30 cellular contexts compared by ENCODE assay signal in the genomic region with DNA sequence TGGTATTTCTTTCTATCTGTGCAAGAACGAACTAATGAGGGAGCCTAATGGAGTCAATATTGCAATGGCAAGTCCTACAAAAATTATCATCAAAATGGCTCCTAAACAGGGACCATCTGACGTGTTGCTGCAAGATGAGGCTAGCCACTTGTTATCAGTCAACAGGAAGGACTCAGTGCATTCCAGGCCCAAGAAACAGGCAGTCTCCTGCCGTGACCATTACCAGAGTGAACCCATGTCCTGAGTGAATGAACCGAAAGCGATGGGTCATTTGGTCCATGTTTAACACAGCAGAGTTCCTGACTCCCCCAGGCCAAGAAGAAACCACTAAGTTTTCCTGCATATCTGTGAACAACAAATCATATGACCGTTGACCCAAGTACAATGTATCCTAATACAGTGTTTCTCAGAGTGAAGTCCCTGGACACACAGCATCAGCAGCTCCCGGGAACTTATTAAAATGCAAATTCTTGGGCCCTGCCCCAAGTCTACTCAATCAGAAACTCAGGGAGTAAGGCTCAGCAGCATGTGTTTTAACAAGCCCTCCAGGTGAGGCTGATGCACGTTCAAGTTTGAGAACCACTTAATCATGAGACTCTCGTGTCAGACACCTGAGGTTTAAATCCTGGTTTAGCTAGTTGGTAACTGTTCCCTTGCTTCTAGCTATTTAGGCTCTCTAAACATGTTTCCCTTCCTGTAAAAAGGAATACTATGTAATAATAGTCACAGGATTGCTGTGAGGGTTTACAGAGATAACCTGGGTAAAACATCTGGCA.
"Had no signal": no experiment of that assay in that cellular context is flagged by ENCODE, and none has a peak within 500 bp of the region (broad histone marks: within the 10 kb centered on the region; RNA-seq: fewer than 3 reads in every experiment).

No MANE protein-coding gene starts in this region.

- H3K36me3 ChIP-seq: colonic mucosa, lower lobe of right lung, neutrophil, ovary, upper lobe of right lung had no signal

- H3K4me1 ChIP-seq: colonic mucosa had no signal

- H3K36me3 Mint-ChIP-seq: activated CD8-positive, alpha-beta memory T cell treated with anti-CD3 and anti-CD28 coated beads, Interleukin-2, amount 10 ng/mL, durations not matched to agents 7 days and 5 days; brain; mesothelial cell of epicardium; naive thymus-derived CD8-positive, alpha-beta T cell had no signal

- H3K4me3 Mint-ChIP-seq: activated CD4-positive, alpha-beta T cell treated with anti-CD3 and anti-CD28 coated beads, Interleukin-2, amount 10 ng/mL, durations not matched to agents 7 days and 5 days; activated CD8-positive, alpha-beta memory T cell treated with anti-CD3 and anti-CD28 coated beads, Interleukin-2, amount 10 ng/mL, durations not matched to agents 7 days and 5 days; activated CD8-positive, alpha-beta T cell treated with anti-CD3 and anti-CD28 coated beads for 36 hours; activated naive CD8-positive, alpha-beta T cell treated with anti-CD3 and anti-CD28 coated beads, Interleukin-2, amount 50 U/mL, for 24 hours; brain; central memory CD8-positive, alpha-beta T cell; effector memory CD8-positive, alpha-beta T cell; mesothelial cell of epicardium; naive thymus-derived CD8-positive, alpha-beta T cell had no signal

- H3K4me3 ChIP-seq: colonic mucosa, dorsolateral prefrontal cortex, lower lobe of right lung, ovary, psoas muscle, upper lobe of right lung had no signal

- H3K27me3 ChIP-seq: colonic mucosa, ovary, upper lobe of right lung had no signal

- H3K9me3 ChIP-seq: colonic mucosa, lower lobe of right lung, neutrophil, ovary, psoas muscle, upper lobe of right lung had no signal

- DNase-seq: activated CD4-positive, alpha-beta T cell treated with anti-CD3 and anti-CD28 coated beads, Interleukin-2, amount 10 ng/mL, durations not matched to agents 7 days and 5 days; activated CD4-positive, CD25-positive, alpha-beta regulatory T cell treated with anti-CD3 and anti-CD28 coated beads, Interleukin-2, amount 50 U/mL, for 72 hours; activated CD8-positive, alpha-beta memory T cell treated with anti-CD3 and anti-CD28 coated beads, Interleukin-2, amount 10 ng/mL, durations not matched to agents 7 days and 5 days; activated CD8-positive, alpha-beta T cell treated with anti-CD3 and anti-CD28 coated beads for 36 hours; activated gamma-delta T cell; activated naive CD4-positive, alpha-beta T cell treated with anti-CD3 and anti-CD28 coated beads, Interleukin-2, amount 50 U/mL, for 16 hours; activated naive CD8-positive, alpha-beta T cell treated with anti-CD3 and anti-CD28 coated beads, Interleukin-2, amount 50 U/mL, for 24 hours; activated T-cell treated with anti-CD3 and anti-CD28 coated beads for 4 hours; colonic mucosa; dorsolateral prefrontal cortex; effector memory CD8-positive, alpha-beta T cell; glutamatergic neuron; hippocampal formation; left colon; lower lobe of right lung; naive thymus-derived CD8-positive, alpha-beta T cell; ovary; psoas muscle; right cardiac atrium; stimulated activated CD4-positive, alpha-beta T cell treated with anti-CD3 and anti-CD28 coated beads, Interleukin-12 subunit alpha, Interleukin-12 subunit beta, amount 100 ng/mL, for 4 hours; stimulated activated CD4-positive, alpha-beta T cell treated with anti-CD3 and anti-CD28 coated beads, Interleukin-4, amount 100 ng/mL, for 4 hours; stimulated activated naive CD8-positive, alpha-beta T cell treated with anti-CD3 and anti-CD28 coated beads, Interleukin-15, Interleukin-2, amounts not matched to agents 100 U/mL and 50 U/mL, for 24 hours; upper lobe of right lung had no signal

- ATAC-seq: activated CD8-positive, alpha-beta memory T cell treated with anti-CD3 and anti-CD28 coated beads, Interleukin-2, amount 10 ng/mL, durations not matched to agents 7 days and 5 days; activated CD8-positive, alpha-beta T cell treated with anti-CD3 and anti-CD28 coated beads for 36 hours; activated naive CD8-positive, alpha-beta T cell treated with anti-CD3 and anti-CD28 coated beads, Interleukin-2, amount 50 U/mL, for 24 hours; effector memory CD8-positive, alpha-beta T cell; left colon; naive thymus-derived CD8-positive, alpha-beta T cell; psoas muscle; right cardiac atrium; SK-N-SH treated with all-trans-retinoic acid at 6 μM for 48 hours; stimulated activated naive CD8-positive, alpha-beta T cell treated with anti-CD3 and anti-CD28 coated beads, Interleukin-15, Interleukin-2, amounts not matched to agents 100 U/mL and 50 U/mL, for 24 hours had no signal

- H3K27me3 Mint-ChIP-seq: activated CD4-positive, alpha-beta T cell treated with anti-CD3 and anti-CD28 coated beads, Interleukin-2, amount 10 ng/mL, durations not matched to agents 7 days and 5 days had no signal

- FAIRE-seq: frontal cortex had no signal

- H3K27ac ChIP-seq: colonic mucosa, dorsolateral prefrontal cortex, lower lobe of right lung, neutrophil, ovary, psoas muscle, upper lobe of right lung, VCaP had no signal

- H3K9me3 Mint-ChIP-seq: activated CD8-positive, alpha-beta T cell treated with anti-CD3 and anti-CD28 coated beads for 36 hours; effector memory CD8-positive, alpha-beta T cell had no signal

- H3K27ac Mint-ChIP-seq: activated CD4-positive, alpha-beta T cell treated with anti-CD3 and anti-CD28 coated beads, Interleukin-2, amount 10 ng/mL, durations not matched to agents 7 days and 5 days; activated CD8-positive, alpha-beta memory T cell treated with anti-CD3 and anti-CD28 coated beads, Interleukin-2, amount 10 ng/mL, durations not matched to agents 7 days and 5 days; activated CD8-positive, alpha-beta T cell treated with anti-CD3 and anti-CD28 coated beads for 36 hours; activated naive CD8-positive, alpha-beta T cell treated with anti-CD3 and anti-CD28 coated beads, Interleukin-2, amount 50 U/mL, for 24 hours; effector memory CD8-positive, alpha-beta T cell; mesothelial cell of epicardium had no signal
